Comparison of ENCODE assay signal across 12 cellular contexts in genomic region chr3:116020495-116020894, GRCh38.
DNase-seq lines count a peak whose midpoint lies in the region; ATAC-seq and TF ChIP-seq lines count a peak whose summit lies in the region.
"Had no signal": no experiment of that assay in that cellular context is flagged by ENCODE, and none has a peak within 500 bp of the region (broad histone marks: within the 10 kb centered on the region; RNA-seq: fewer than 3 reads in every experiment).

No MANE protein-coding gene starts in this region.

- WGBS in upper lobe of left lung, 2 donors = 54 to 63% methylated on average over 4 of the region's 4 CpGs

- no peaks in the 10 kb centered on the region for H3K36me3 Mint-ChIP-seq in activated T-cell treated with anti-CD3 and anti-CD28 coated beads, Interleukin-2, amount 50 U/mL, for 24 hours (ENCODE audit: low read depth)
- H3K36me3 Mint-ChIP-seq: CD8-positive, alpha-beta memory T cell had no signal

- no peak for TF ChIP-seq POLR2A in upper lobe of left lung (IDR thresholded peaks at IDR 0.05)

- DNase-seq in GM12865 (ENCODE audit: low read depth) (peak; percentile 38), cerebellar cortex (ENCODE audit: low spot score) (peak; percentile 63), NCI-H82 (lab: John Stamatoyannopoulos, UW) (no peak), upper lobe of left lung (no peak)
- no peak for DNase-seq in activated T-cell treated with anti-CD3 and anti-CD28 coated beads, Interleukin-2, amount 50 U/mL, for 24 hours
- DNase-seq in activated T-cell treated with anti-CD3 and anti-CD28 coated beads, Interleukin-2, amount 50 U/mL, for 1 hour = no peak
- DNase-seq: activated CD4-positive, CD25-positive, alpha-beta regulatory T cell treated with anti-CD3 and anti-CD28 coated beads, Interleukin-2, amount 50 U/mL, for 72 hours; aorta; CD8-positive, alpha-beta memory T cell had no signal

- H3K27me3 ChIP-seq in upper lobe of left lung = no peaks in the 10 kb centered on the region
- H3K27me3 ChIP-seq: gastroesophageal sphincter had no signal

- no peak overlapping the region for H3K4me3 Mint-ChIP-seq in activated T-cell treated with anti-CD3 and anti-CD28 coated beads, Interleukin-2, amount 50 U/mL, for 24 hours
- H3K4me3 Mint-ChIP-seq: CD8-positive, alpha-beta memory T cell had no signal

- no peak overlapping the region for H3K27ac ChIP-seq in upper lobe of left lung
- H3K27ac ChIP-seq: gastroesophageal sphincter had no signal

- no peaks in the 10 kb centered on the region for H3K9me3 ChIP-seq in upper lobe of left lung
- H3K9me3 ChIP-seq: gastroesophageal sphincter had no signal

- H3K4me3 ChIP-seq in GM12865 (ENCODE audit: low read depth, low read length) (no peak overlapping the region), upper lobe of left lung (no peak overlapping the region)
- H3K4me3 ChIP-seq: gastroesophageal sphincter had no signal

- H3K4me1 ChIP-seq in upper lobe of left lung = no peaks in the 10 kb centered on the region
- H3K4me1 ChIP-seq: gastroesophageal sphincter had no signal

- no peak for TF ChIP-seq CTCF in GM12865 (IDR thresholded peaks at IDR 0.05; ENCODE audit: insufficient read depth, low read depth, low read length, missing control alignments)
- TF ChIP-seq CTCF in upper lobe of left lung (IDR thresholded peaks at IDR 0.05) = no peak

- H3K4me1 Mint-ChIP-seq in activated T-cell treated with anti-CD3 and anti-CD28 coated beads, Interleukin-2, amount 50 U/mL, for 24 hours (ENCODE audit: low read depth) = no peaks in the 10 kb centered on the region
- H3K4me1 Mint-ChIP-seq: CD8-positive, alpha-beta memory T cell had no signal

- no peak for TF ChIP-seq EP300 in upper lobe of left lung (IDR thresholded peaks at IDR 0.05)

- ATAC-seq in GM21423 (IDR thresholded peaks at IDR 0.05; ENCODE audit: unreplicated experiment) (peak; percentile 86), HG03432 (IDR thresholded peaks at IDR 0.05; ENCODE audit: unreplicated experiment) (peak; percentile 95), upper lobe of left lung (ENCODE audit: low FRiP score in 2 of 2) (no peak)
- ATAC-seq: gastroesophageal sphincter had no signal

- no peaks in the 10 kb centered on the region for H3K9me3 Mint-ChIP-seq in activated T-cell treated with anti-CD3 and anti-CD28 coated beads, Interleukin-2, amount 50 U/mL, for 24 hours

- H3K27me3 Mint-ChIP-seq in activated T-cell treated with anti-CD3 and anti-CD28 coated beads, Interleukin-2, amount 50 U/mL, for 24 hours = no peaks in the 10 kb centered on the region
- H3K27me3 Mint-ChIP-seq: CD8-positive, alpha-beta memory T cell had no signal

- no peaks in the 10 kb centered on the region for H3K36me3 ChIP-seq in upper lobe of left lung
- H3K36me3 ChIP-seq: gastroesophageal sphincter had no signal

- H3K27ac Mint-ChIP-seq in activated T-cell treated with anti-CD3 and anti-CD28 coated beads, Interleukin-2, amount 50 U/mL, for 24 hours = no peak overlapping the region
- H3K27ac Mint-ChIP-seq: CD8-positive, alpha-beta memory T cell had no signal

Comparison
In these comparisons a context has a peak if more than half of its experiments do, and no peak if none do; other contexts are left out.
1. DNase-seq: peak in GM12865 (single experiment) and cerebellar cortex (single experiment); none in NCI-H82 (single experiment), activated T-cell treated with anti-CD3 and anti-CD28 coated beads, Interleukin-2, amount 50 U/mL, for 24 hours (single experiment), upper lobe of left lung (0 of 2) and activated T-cell treated with anti-CD3 and anti-CD28 coated beads, Interleukin-2, amount 50 U/mL, for 1 hour (single experiment).
2. ATAC-seq: peak in GM21423 (single experiment) and HG03432 (single experiment); none in upper lobe of left lung (0 of 2).